14 cellular contexts compared by ENCODE assay signal in genomic region chrX:30643313-30643821, GRCh38. TPM values are rescaled to one million over a fixed set of nuclear protein-coding genes. Genes with fewer than 3 reads are reported as not detected.
DNase-seq lines count a peak whose midpoint lies in the region; ATAC-seq, FAIRE-seq and TF ChIP-seq lines count a peak whose summit lies in the region.
"Had no signal": no experiment of that assay in that cellular context is flagged by ENCODE, and none has a peak within 500 bp of the region (broad histone marks: within the 10 kb centered on the region; RNA-seq: fewer than 3 reads in every experiment).

No MANE protein-coding gene starts in this region.

- no peaks in the 10 kb centered on the region for H3K27me3 Mint-ChIP-seq in activated CD4-positive, alpha-beta memory T cell treated with anti-CD3 and anti-CD28 coated beads for 36 hours
- no peaks in the 10 kb centered on the region for H3K27me3 Mint-ChIP-seq in activated CD4-positive, alpha-beta memory T cell treated with anti-CD3 and anti-CD28 coated beads, Interleukin-2, amount 10 ng/mL, durations not matched to agents 7 days and 5 days
- H3K27me3 Mint-ChIP-seq: stimulated activated naive B cell treated with anti-CD40 and anti-IgM and Interleukin-4, amounts not matched to agents 10 μg/mL and 1 μg/mL and 100 μg/mL, for 72 hours had no signal

- H3K36me3 Mint-ChIP-seq in activated CD4-positive, alpha-beta memory T cell treated with anti-CD3 and anti-CD28 coated beads for 36 hours: no peaks in the 10 kb centered on the region
- peaks cover 2% of the 10 kb centered on the region for H3K36me3 Mint-ChIP-seq in activated CD4-positive, alpha-beta memory T cell treated with anti-CD3 and anti-CD28 coated beads, Interleukin-2, amount 10 ng/mL, durations not matched to agents 7 days and 5 days (ENCODE audit: low read depth)
- H3K36me3 Mint-ChIP-seq: immature natural killer cell; neural progenitor cell; stimulated activated naive B cell treated with anti-CD40 and anti-IgM and Interleukin-4, amounts not matched to agents 10 μg/mL and 1 μg/mL and 100 μg/mL, for 72 hours had no signal

- peak overlapping the region; percentile 79 for H3K27ac Mint-ChIP-seq in activated CD4-positive, alpha-beta memory T cell treated with anti-CD3 and anti-CD28 coated beads for 36 hours
- H3K27ac Mint-ChIP-seq in activated CD4-positive, alpha-beta memory T cell treated with anti-CD3 and anti-CD28 coated beads, Interleukin-2, amount 10 ng/mL, durations not matched to agents 7 days and 5 days: no peak overlapping the region
- H3K27ac Mint-ChIP-seq: immature natural killer cell; neural progenitor cell; stimulated activated naive B cell treated with anti-CD40 and anti-IgM and Interleukin-4, amounts not matched to agents 10 μg/mL and 1 μg/mL and 100 μg/mL, for 72 hours had no signal

- no peak overlapping the region for H3K4me3 ChIP-seq in NB4 (ENCODE audit: low read depth, low read length)
- H3K4me3 ChIP-seq in fibroblast of mammary gland (ENCODE audit: control insufficient read depth, low read depth, low read length): no peak overlapping the region
- H3K4me3 ChIP-seq: neural progenitor cell had no signal

- no peak for TF ChIP-seq POLR2A in NB4 (IDR thresholded peaks at IDR 0.05; ENCODE audit: extremely low read depth, insufficient read length)

- intact Hi-C loops in activated CD4-positive, alpha-beta memory T cell treated with anti-CD3 and anti-CD28 coated beads for 36 hours (cut with micrococcal nuclease): loop anchor here (1.0 to 2.0 kb wide), 3 partner anchors 14 to 70 kb away; no protein-coding TSS in a partner anchor

- no peak for ATAC-seq in GM21619 (IDR thresholded peaks at IDR 0.05; ENCODE audit: unreplicated experiment)
- ATAC-seq: stimulated activated naive B cell treated with anti-CD40 and anti-IgM and Interleukin-4, amounts not matched to agents 10 μg/mL and 1 μg/mL and 100 μg/mL, for 72 hours had no signal

- CTCF ChIA-PET in activated CD4-positive, alpha-beta memory T cell treated with anti-CD3 and anti-CD28 coated beads for 36 hours (lab: Charles Lee): interaction anchor here (1.2 kb wide), 1 partner anchor 16 kb away, joined by 4 read pairs; no protein-coding TSS in a partner anchor
- CTCF ChIA-PET in activated CD4-positive, alpha-beta memory T cell treated with anti-CD3 and anti-CD28 coated beads, Interleukin-2, amount 10 ng/mL, durations not matched to agents 7 days and 5 days (lab: Charles Lee): no interaction called here

- H3K4me1 Mint-ChIP-seq in activated CD4-positive, alpha-beta memory T cell treated with anti-CD3 and anti-CD28 coated beads for 36 hours (ENCODE audit: low read depth): peaks cover 26% of the 10 kb centered on the region
- peaks cover 11% of the 10 kb centered on the region for H3K4me1 Mint-ChIP-seq in activated CD4-positive, alpha-beta memory T cell treated with anti-CD3 and anti-CD28 coated beads, Interleukin-2, amount 10 ng/mL, durations not matched to agents 7 days and 5 days
- H3K4me1 Mint-ChIP-seq: neural progenitor cell had no signal

- TF ChIP-seq CTCF in NB4 (IDR thresholded peaks at IDR 0.05; ENCODE audit: low read depth, low read length) (no peak), fibroblast of mammary gland (conservative IDR thresholded peaks at IDR 0.05; ENCODE audit: control insufficient read depth, insufficient read depth, low read depth, low read length) (no peak)

- no peak overlapping the region for H3K4me3 Mint-ChIP-seq in activated CD4-positive, alpha-beta memory T cell treated with anti-CD3 and anti-CD28 coated beads for 36 hours
- H3K4me3 Mint-ChIP-seq in activated CD4-positive, alpha-beta memory T cell treated with anti-CD3 and anti-CD28 coated beads, Interleukin-2, amount 10 ng/mL, durations not matched to agents 7 days and 5 days: no peak overlapping the region
- H3K4me3 Mint-ChIP-seq: immature natural killer cell; neural progenitor cell; stimulated activated naive B cell treated with anti-CD40 and anti-IgM and Interleukin-4, amounts not matched to agents 10 μg/mL and 1 μg/mL and 100 μg/mL, for 72 hours had no signal

- no peaks in the 10 kb centered on the region for H3K9me3 Mint-ChIP-seq in activated CD4-positive, alpha-beta memory T cell treated with anti-CD3 and anti-CD28 coated beads for 36 hours
- no peaks in the 10 kb centered on the region for H3K9me3 Mint-ChIP-seq in activated CD4-positive, alpha-beta memory T cell treated with anti-CD3 and anti-CD28 coated beads, Interleukin-2, amount 10 ng/mL, durations not matched to agents 7 days and 5 days
- H3K9me3 Mint-ChIP-seq: immature natural killer cell; stimulated activated naive B cell treated with anti-CD40 and anti-IgM and Interleukin-4, amounts not matched to agents 10 μg/mL and 1 μg/mL and 100 μg/mL, for 72 hours had no signal

- no peak for FAIRE-seq in RCC 7860 (lab: Jason Lieb, UNC)
- FAIRE-seq: A204.1 had no signal

- POLR2A ChIA-PET in activated CD4-positive, alpha-beta memory T cell treated with anti-CD3 and anti-CD28 coated beads for 36 hours (lab: Charles Lee): interaction anchor here (1.5 to 3.6 kb wide), 2 partner anchors 11 to 15 kb away, joined by 5 to 31 read pairs; no protein-coding TSS in a partner anchor
- POLR2A ChIA-PET in activated CD4-positive, alpha-beta memory T cell treated with anti-CD3 and anti-CD28 coated beads, Interleukin-2, amount 10 ng/mL, durations not matched to agents 7 days and 5 days (lab: Charles Lee): interaction anchor here (0.6 kb wide), 1 partner anchor 17 kb away, joined by 3 read pairs; no protein-coding TSS in a partner anchor

- no peak for DNase-seq in activated CD4-positive, alpha-beta memory T cell treated with anti-CD3 and anti-CD28 coated beads for 36 hours
- no peak for DNase-seq in activated CD4-positive, alpha-beta memory T cell treated with anti-CD3 and anti-CD28 coated beads, Interleukin-2, amount 10 ng/mL, durations not matched to agents 7 days and 5 days
- DNase-seq in NB4 (ENCODE audit: low read depth) (peak; percentile 81), fibroblast of mammary gland (ENCODE audit: low read depth) (peak; percentile 91), renal cortical epithelial cell (ENCODE audit: low read depth) (peak; percentile 19), RCC 7860 (ENCODE audit: low spot score) (no peak), D341Med (ENCODE audit: low spot score) (no peak)
- DNase-seq: brain microvascular endothelial cell; immature natural killer cell; NCI-H1930; stimulated activated naive B cell treated with anti-CD40 and anti-IgM and Interleukin-4, amounts not matched to agents 10 μg/mL and 1 μg/mL and 100 μg/mL, for 72 hours had no signal

RNA-seq across cellular contexts. Expression of gene GK, which starts 9.9 kb away (rescaled TPM):
- 100 to 1,000 TPM in 1 of 2 experiments, 10 to 100 TPM in 1; 95.2 to 100 TPM for total RNA-seq in activated CD4-positive, alpha-beta memory T cell treated with anti-CD3 and anti-CD28 coated beads for 36 hours
- 10 to 100 TPM; 34.2 to 37.5 TPM for total RNA-seq in activated CD4-positive, alpha-beta memory T cell treated with anti-CD3 and anti-CD28 coated beads, Interleukin-2, amount 10 ng/mL, durations not matched to agents 7 days and 5 days
- total RNA-seq in renal cortical epithelial cell: 2.0 and 3.0 TPM in 2 replicates

Comparison
In these comparisons a context has a peak if more than half of its experiments do, and no peak if none do; other contexts are left out.
1. DNase-seq: peak in NB4 (single experiment), fibroblast of mammary gland (single experiment) and renal cortical epithelial cell (single experiment); none in activated CD4-positive, alpha-beta memory T cell treated with anti-CD3 and anti-CD28 coated beads for 36 hours (single experiment), activated CD4-positive, alpha-beta memory T cell treated with anti-CD3 and anti-CD28 coated beads, Interleukin-2, amount 10 ng/mL, durations not matched to agents 7 days and 5 days (single experiment), RCC 7860 (single experiment) and D341Med (single experiment).